Comparison of ENCODE assay signal across 8 cellular contexts in genomic region chr14:102138935-102139247, GRCh38. TPM values are rescaled to one million over a fixed set of nuclear protein-coding genes. Genes with fewer than 3 reads are reported as not detected.
DNase-seq lines count a peak whose midpoint lies in the region; ATAC-seq and TF ChIP-seq lines count a peak whose summit lies in the region.

No MANE protein-coding gene starts in this region.

- intact Hi-C loops in sciatic nerve (cut with DNase I), result no loop called here

- no peaks in the 10 kb centered on the region for H3K9me3 ChIP-seq in ES-I3 (ENCODE audit: control insufficient read depth, insufficient read depth, low read length)

- H3K36me3 Mint-ChIP-seq in chondrocyte (ENCODE audit: low read depth), result peaks cover 2% of the 10 kb centered on the region
- peaks cover 6% of the 10 kb centered on the region for H3K36me3 Mint-ChIP-seq in mesothelial cell of epicardium

- no peaks in the 10 kb centered on the region for H3K27me3 ChIP-seq in KMS-11 (ENCODE audit: insufficient read depth, low read depth)

- H3K4me1 Mint-ChIP-seq in chondrocyte (ENCODE audit: low read depth) (peaks cover 23% of the 10 kb centered on the region), mesothelial cell of epicardium (peaks cover 23% of the 10 kb centered on the region)

- peak overlapping the region; percentile 18; the same call in 1 of the 2 replicates for H3K27ac ChIP-seq in KMS-11

- peak overlapping the region; percentile 28 for H3K4me3 ChIP-seq in KMS-11 (IDR thresholded peaks at IDR 0.05; ENCODE audit: insufficient read depth, low read depth, low read length)

- no peaks in the 10 kb centered on the region for H3K9me3 Mint-ChIP-seq in chondrocyte (ENCODE audit: low read depth)
- H3K9me3 Mint-ChIP-seq in mesothelial cell of epicardium, result no peaks in the 10 kb centered on the region

- TF ChIP-seq CTCF in KMS-11 (conservative IDR thresholded peaks at IDR 0.05; ENCODE audit: low read depth, low read length), result no peak
- TF ChIP-seq CTCF in chondrocyte (IDR thresholded peaks at IDR 0.05), result no peak
- TF ChIP-seq CTCF in mesothelial cell of epicardium (IDR thresholded peaks at IDR 0.05; ENCODE audit: unreplicated experiment), result no peak

- DNase-seq in chondrocyte (ENCODE audit: low spot score) (no peak), mesothelial cell of epicardium (ENCODE audit: low spot score in 2 of 2, unreplicated experiment in 2 of 2) (no peak), NCI-H748 (lab: John Stamatoyannopoulos, UW; ENCODE audit: unreplicated experiment) (no peak), GOT3 (lab: John Stamatoyannopoulos, UW) (no peak), sciatic nerve (ENCODE audit: low spot score) (no peak), NCI-H2171 treated with DMSO at 0.1 percent for 48 hours (lab: John Stamatoyannopoulos, UW) (no peak)

- no peaks in the 10 kb centered on the region; the same call in 1 of the 2 replicates for H4K20me1 ChIP-seq in KMS-11 (ENCODE audit: insufficient read depth)

- peak overlapping the region; percentile 86 for H3K9ac ChIP-seq in ES-I3 (ENCODE audit: low read depth, low read length)
- peak overlapping the region; percentile 75; the same call in 1 of the 2 replicates for H3K9ac ChIP-seq in KMS-11

- peak overlapping the region; percentile 91 for H3K4me2 ChIP-seq in KMS-11

- peak overlapping the region; percentile 96 for H3K4me3 Mint-ChIP-seq in chondrocyte (ENCODE audit: unreplicated experiment)
- H3K4me3 Mint-ChIP-seq in mesothelial cell of epicardium, result peak overlapping the region; percentile 98

- H2AFZ ChIP-seq in KMS-11 (ENCODE audit: low read depth), result peak overlapping the region; percentile 80

- H3K36me3 ChIP-seq in ES-I3 (ENCODE audit: insufficient read depth, low read length), result no peaks in the 10 kb centered on the region
- no peaks in the 10 kb centered on the region for H3K36me3 ChIP-seq in KMS-11 (ENCODE audit: insufficient read depth)

- H3K4me1 ChIP-seq in ES-I3 (ENCODE audit: insufficient read depth, low read length) (peaks cover 11% of the 10 kb centered on the region; the same call in 1 of the 2 replicates), KMS-11 (ENCODE audit: low read depth, poor library complexity, severe bottlenecking) (peaks cover 23% of the 10 kb centered on the region)

- ATAC-seq in sciatic nerve, result no peak

- peaks cover 38% of the 10 kb centered on the region for H3K79me2 ChIP-seq in KMS-11 (ENCODE audit: insufficient read depth, low read depth)

- H3K27ac Mint-ChIP-seq in chondrocyte (ENCODE audit: unreplicated experiment), result peak overlapping the region; percentile 61
- peak overlapping the region; percentile 78 for H3K27ac Mint-ChIP-seq in mesothelial cell of epicardium

- H3K27me3 Mint-ChIP-seq in chondrocyte (ENCODE audit: low read depth), result no peaks in the 10 kb centered on the region
- H3K27me3 Mint-ChIP-seq in mesothelial cell of epicardium (ENCODE audit: low read depth), result no peaks in the 10 kb centered on the region

RNA-seq across cellular contexts. Expression of gene WDR20, which starts 0.8 kb away (rescaled TPM):
- total RNA-seq in chondrocyte (20.8 to 28.8 TPM (median 23.0 TPM) in 3 replicates), mesothelial cell of epicardium (39.2 to 41.5 TPM (median 39.5 TPM) in 3 replicates), sciatic nerve (39.6 TPM)

RNA-seq across cellular contexts. Expression of gene HSP90AA1, which starts 52.0 kb away (rescaled TPM):
- total RNA-seq in chondrocyte (239 to 400 TPM (median 242 TPM) in 3 replicates), mesothelial cell of epicardium (325 to 330 TPM (median 330 TPM) in 3 replicates), sciatic nerve (325 TPM)
